8 cellular contexts compared by ENCODE assay signal in the genomic region with DNA sequence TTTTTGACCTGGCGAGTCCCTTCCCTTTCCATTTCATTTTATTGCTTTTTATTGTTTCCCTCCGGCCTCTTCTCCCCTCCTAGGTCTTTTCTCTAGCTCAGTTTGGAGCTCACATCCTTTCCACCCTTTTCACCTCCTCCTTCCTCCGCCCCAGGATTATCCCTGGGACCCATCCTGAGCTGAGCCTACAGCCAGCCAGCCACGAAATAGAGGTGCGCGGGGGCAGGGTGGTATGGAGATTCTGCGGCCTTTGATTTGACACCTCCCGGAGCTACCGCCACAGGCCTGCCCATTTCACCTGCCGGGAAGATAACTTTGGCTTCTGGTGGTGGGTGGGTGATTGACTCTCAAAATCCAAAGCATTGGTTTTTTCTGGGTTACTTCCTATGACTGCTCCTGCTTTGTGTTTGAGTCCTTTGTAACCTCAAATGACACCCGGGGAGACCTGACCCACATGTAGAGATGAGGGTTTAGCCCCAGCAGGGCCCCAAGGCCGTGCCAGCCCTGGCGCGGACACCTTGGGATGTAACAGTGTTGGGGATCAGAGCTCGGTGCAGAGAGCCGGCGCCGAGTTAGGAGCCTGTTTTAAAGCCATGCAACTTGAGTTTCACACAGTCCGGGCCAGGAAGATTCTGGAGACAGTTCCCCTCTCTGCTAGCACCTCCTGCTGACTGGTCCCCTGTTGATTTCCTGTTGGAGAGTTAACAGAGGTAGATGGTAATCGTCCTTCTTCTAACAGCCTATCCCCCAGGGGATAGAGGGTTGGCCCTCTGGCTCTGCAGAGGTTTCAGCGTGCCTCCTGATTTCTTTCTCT. TPM values are rescaled to one million over a fixed set of nuclear protein-coding genes. Genes with fewer than 3 reads are reported as not detected.
DNase-seq lines count a peak whose midpoint lies in the region; ATAC-seq, FAIRE-seq and TF ChIP-seq lines count a peak whose summit lies in the region.

No MANE protein-coding gene starts in this region.

- no peaks in the 10 kb centered on the region for H3K36me3 ChIP-seq in BE2C
- H3K36me3 ChIP-seq in gastroesophageal sphincter, result no peaks in the 10 kb centered on the region
- H3K36me3 ChIP-seq in prostate gland, result no peaks in the 10 kb centered on the region

- 50% methylated on average over 5 of the region's 21 CpGs; no CpG with 5 or more reads in 1 of the 2 donors for WGBS in gastroesophageal sphincter (ENCODE audit: low coverage in 1 of 2), 2 donors
- WGBS in prostate gland, result 65% methylated on average over 21 of the region's 21 CpGs

- peak; percentile 39 for DNase-seq in BE2C
- no peak for DNase-seq in GM19239 (ENCODE audit: insufficient read length, low spot score)
- peak; percentile 13 for DNase-seq in NCI-H446 treated with DMSO at 0.1 percent for 48 hours (lab: John Stamatoyannopoulos, UW)
- DNase-seq in activated T-helper 2 cell treated with anti-CD3 and anti-CD28 coated beads, Interferon-gamma antibody, Interleukin-2, Interleukin-4, amounts not matched to agents 10 μg/mL and 5 μg/mL and 100 μg/mL, durations not matched to agents 14 hours and 24 hours and 36 hours (ENCODE audit: low spot score), result peak; percentile 35
- DNase-seq in prostate gland (ENCODE audit: low spot score), result no peak
- no peak for DNase-seq in inferior parietal cortex (ENCODE audit: extremely low spot score)
- no peak for DNase-seq in NCI-H128 (lab: John Stamatoyannopoulos, UW; ENCODE audit: unreplicated experiment)

- H3K9me3 ChIP-seq in BE2C, result no peaks in the 10 kb centered on the region
- no peaks in the 10 kb centered on the region for H3K9me3 ChIP-seq in gastroesophageal sphincter
- H3K9me3 ChIP-seq in prostate gland, result no peaks in the 10 kb centered on the region

- TF ChIP-seq POLR2A in gastroesophageal sphincter (IDR thresholded peaks at IDR 0.05) (no peak), prostate gland (IDR thresholded peaks at IDR 0.05) (peak; percentile 19)

- H3K9me3 Mint-ChIP-seq in activated T-helper 2 cell treated with anti-CD3 and anti-CD28 coated beads, Interferon-gamma antibody, Interleukin-2, Interleukin-4, amounts not matched to agents 10 μg/mL and 5 μg/mL and 100 μg/mL, durations not matched to agents 14 hours and 24 hours and 36 hours, result no peaks in the 10 kb centered on the region

- peaks cover 57% of the 10 kb centered on the region for H3K4me1 Mint-ChIP-seq in activated T-helper 2 cell treated with anti-CD3 and anti-CD28 coated beads, Interferon-gamma antibody, Interleukin-2, Interleukin-4, amounts not matched to agents 10 μg/mL and 5 μg/mL and 100 μg/mL, durations not matched to agents 14 hours and 24 hours and 36 hours (ENCODE audit: low read depth)

- no peaks in the 10 kb centered on the region for H3K27me3 Mint-ChIP-seq in activated T-helper 2 cell treated with anti-CD3 and anti-CD28 coated beads, Interferon-gamma antibody, Interleukin-2, Interleukin-4, amounts not matched to agents 10 μg/mL and 5 μg/mL and 100 μg/mL, durations not matched to agents 14 hours and 24 hours and 36 hours (ENCODE audit: low read depth)

- H3K4me3 Mint-ChIP-seq in activated T-helper 2 cell treated with anti-CD3 and anti-CD28 coated beads, Interferon-gamma antibody, Interleukin-2, Interleukin-4, amounts not matched to agents 10 μg/mL and 5 μg/mL and 100 μg/mL, durations not matched to agents 14 hours and 24 hours and 36 hours (ENCODE audit: low read depth), result peak overlapping the region; percentile 96

- peaks cover 44% of the 10 kb centered on the region for H3K4me1 ChIP-seq in BE2C
- H3K4me1 ChIP-seq in gastroesophageal sphincter, result peaks cover 4 to 81% (median 46%) of the 10 kb centered on the region in 3 donors
- no peaks in the 10 kb centered on the region for H3K4me1 ChIP-seq in prostate gland (replicated peaks)

- intact Hi-C loops in activated T-helper 2 cell treated with anti-CD3 and anti-CD28 coated beads, Interferon-gamma antibody, Interleukin-2, Interleukin-4, amounts not matched to agents 10 μg/mL and 5 μg/mL and 100 μg/mL, durations not matched to agents 14 hours and 24 hours and 36 hours (cut with micrococcal nuclease), result loop anchor here (1.0 to 5.0 kb wide), 3 partner anchors 37 to 145 kb away; a partner anchor contains a TSS
- intact Hi-C loops in prostate gland (cut with DNase I), result loop anchor here (1.0 to 5.0 kb wide), 2 partner anchors 194 to 272 kb away; no protein-coding TSS in a partner anchor

- no peak for TF ChIP-seq EP300 in gastroesophageal sphincter (IDR thresholded peaks at IDR 0.05)

- no peak for ATAC-seq in gastroesophageal sphincter

- H3K27ac ChIP-seq in gastroesophageal sphincter, result peak overlapping the region in 3 of 4 donors; percentile 86 to 96 (median 91)
- H3K27ac ChIP-seq in prostate gland, result peak overlapping the region; percentile 35 to 79

- FAIRE-seq in GM19239 (lab: Jason Lieb, UNC), result peak; percentile 91

- TF ChIP-seq CTCF in BE2C (IDR thresholded peaks at IDR 0.05; ENCODE audit: low read depth, low read length) (peak; percentile 36; the same call in 1 of the 2 replicates), gastroesophageal sphincter (IDR thresholded peaks at IDR 0.05) (peak in 1 of 4 experiments; percentile 34), prostate gland (IDR thresholded peaks at IDR 0.05) (peak in 2 of 4 experiments; percentile 13 to 31)

- H3K27me3 ChIP-seq in BE2C (peaks cover 8% of the 10 kb centered on the region), gastroesophageal sphincter (no peaks in the 10 kb centered on the region), prostate gland (replicated peaks; ENCODE audit: insufficient read depth) (no peaks in the 10 kb centered on the region)

- peak overlapping the region; percentile 55 for H3K4me3 ChIP-seq in BE2C (ENCODE audit: low read depth, low read length)
- peak overlapping the region; percentile 62 to 96 for H3K4me3 ChIP-seq in gastroesophageal sphincter
- H3K4me3 ChIP-seq in prostate gland, result peak overlapping the region; percentile 52 to 59

- peaks cover 70% of the 10 kb centered on the region for H3K36me3 Mint-ChIP-seq in activated T-helper 2 cell treated with anti-CD3 and anti-CD28 coated beads, Interferon-gamma antibody, Interleukin-2, Interleukin-4, amounts not matched to agents 10 μg/mL and 5 μg/mL and 100 μg/mL, durations not matched to agents 14 hours and 24 hours and 36 hours (ENCODE audit: low read depth)

- peak overlapping the region; percentile 79 for H3K27ac Mint-ChIP-seq in activated T-helper 2 cell treated with anti-CD3 and anti-CD28 coated beads, Interferon-gamma antibody, Interleukin-2, Interleukin-4, amounts not matched to agents 10 μg/mL and 5 μg/mL and 100 μg/mL, durations not matched to agents 14 hours and 24 hours and 36 hours

RNA-seq across cellular contexts. Expression of a gene that starts 1.5 kb away (rescaled TPM):
- 7.1 TPM for polyA plus RNA-seq in BE2C (2012; ENCODE audit: insufficient read depth, insufficient read length, low read depth)
- 84.3 and 86.2 TPM in 2 replicates for total RNA-seq in activated T-helper 2 cell treated with anti-CD3 and anti-CD28 coated beads, Interferon-gamma antibody, Interleukin-2, Interleukin-4, amounts not matched to agents 10 μg/mL and 5 μg/mL and 100 μg/mL, durations not matched to agents 14 hours and 24 hours and 36 hours
- total RNA-seq in gastroesophageal sphincter, result 1 to 10 TPM; 2.5 to 9.8 (median 3.5) TPM
- total RNA-seq in prostate gland, result 10 to 100 TPM in 1 of 2 donors, 1 to 10 TPM in 1; 6.9 to 33.1 TPM

Comparison
In these comparisons a context has a peak if more than half of its experiments do, and no peak if none do; other contexts are left out.
1. DNase-seq: peak in BE2C (single experiment), NCI-H446 treated with DMSO at 0.1 percent for 48 hours (single experiment) and activated T-helper 2 cell treated with anti-CD3 and anti-CD28 coated beads, Interferon-gamma antibody, Interleukin-2, Interleukin-4, amounts not matched to agents 10 μg/mL and 5 μg/mL and 100 μg/mL, durations not matched to agents 14 hours and 24 hours and 36 hours (single experiment); none in GM19239 (single experiment), prostate gland (single experiment), inferior parietal cortex (single experiment) and NCI-H128 (single experiment).
2. Peak in every context shown above with its lines, with median percentiles within 50 percentile points of each other: H3K4me3 ChIP-seq.